29 cellular contexts compared by ENCODE assay signal in the genomic region with DNA sequence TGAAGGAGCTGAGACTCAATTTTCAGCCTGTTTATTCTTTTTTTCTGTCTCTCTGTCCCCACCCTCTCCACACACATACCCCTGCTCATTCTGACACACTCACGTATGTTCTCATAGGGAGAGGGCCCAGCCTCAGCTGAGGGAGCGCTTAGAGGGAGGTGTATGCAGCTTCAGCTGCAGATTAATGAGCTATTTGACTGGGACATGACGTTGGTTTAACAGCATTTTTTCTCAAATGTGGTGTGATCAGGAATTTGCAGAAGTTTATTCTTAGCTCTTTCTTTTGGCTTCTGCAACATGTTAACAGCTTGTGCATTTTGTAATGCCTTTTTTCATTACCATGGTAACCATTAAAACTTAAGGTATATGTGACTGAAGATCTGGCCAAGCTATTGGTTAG.
A peak's percentile ranks its signal among the peaks of the same experiment; 100 is the strongest.
DNase-seq lines count a peak whose midpoint lies in the region; ATAC-seq and TF ChIP-seq lines count a peak whose summit lies in the region.
"Had no signal": no experiment of that assay in that cellular context is flagged by ENCODE, and none has a peak within 500 bp of the region (broad histone marks: within the 10 kb centered on the region; RNA-seq: fewer than 3 reads in every experiment).

No MANE protein-coding gene starts in this region.

- no peak for TF ChIP-seq EP300 in neural cell (conservative IDR thresholded peaks at IDR 0.05; ENCODE audit: poor library complexity, severe bottlenecking)

- no peak for TF ChIP-seq CTCF in AG10803 (conservative IDR thresholded peaks at IDR 0.05; ENCODE audit: low read length)
- TF ChIP-seq CTCF in OCI-LY3 (IDR thresholded peaks at IDR 0.05; ENCODE audit: low read depth, low read length) = no peak
- TF ChIP-seq CTCF in neural cell (IDR thresholded peaks at IDR 0.05; ENCODE audit: poor library complexity, severe bottlenecking) = no peak

- no peaks in the 10 kb centered on the region for H3K27me3 ChIP-seq in OCI-LY3 (ENCODE audit: low read depth, low read length)
- no peaks in the 10 kb centered on the region for H3K27me3 ChIP-seq in neural cell (ENCODE audit: insufficient read depth, low read depth, low read length)
- no peaks in the 10 kb centered on the region for H3K27me3 ChIP-seq in naive thymus-derived CD4-positive, alpha-beta T cell (ENCODE audit: control insufficient read depth in 2 of 2, insufficient read depth in 2 of 2, low read length in 2 of 2)
- H3K27me3 ChIP-seq: cardiac muscle cell had no signal

- H3K9me2 ChIP-seq in neural cell (ENCODE audit: insufficient read depth, low read length) = no peaks in the 10 kb centered on the region

- no peak for TF ChIP-seq RAD21 in neural cell (conservative IDR thresholded peaks at IDR 0.05)

- intact Hi-C loops in naive thymus-derived CD4-positive, alpha-beta T cell (cut with micrococcal nuclease) = no loop called here

- CTCF ChIA-PET in naive thymus-derived CD4-positive, alpha-beta T cell (lab: Charles Lee) = no interaction called here

- peaks cover 9% of the 10 kb centered on the region for H3K4me1 ChIP-seq in OCI-LY3 (ENCODE audit: low read length)
- H3K4me1 ChIP-seq in naive thymus-derived CD4-positive, alpha-beta T cell (ENCODE audit: control insufficient read depth in 2 of 2, insufficient read depth in 2 of 2, low read length in 2 of 2) = no peaks in the 10 kb centered on the region
- H3K4me1 ChIP-seq: A549 had no signal

- H2AFZ ChIP-seq in OCI-LY3 (ENCODE audit: low read depth, low read length) = 0 out of 2 replicates have a peak overlapping the region, but pooled peaks have one; percentile 8
- H2AFZ ChIP-seq in neural cell (ENCODE audit: low read depth, low read length) = no peak overlapping the region

- H3K9me3 ChIP-seq in OCI-LY3 (ENCODE audit: insufficient read depth, low read length) (no peaks in the 10 kb centered on the region), neural cell (ENCODE audit: low read length) (no peaks in the 10 kb centered on the region)
- H3K9me3 ChIP-seq in naive thymus-derived CD4-positive, alpha-beta T cell (ENCODE audit: control insufficient read depth in 2 of 3, low read length in 3 of 3) = peaks cover 0 to 3% (median 0%) of the 10 kb centered on the region in 3 experiments
- H3K9me3 ChIP-seq: A549 had no signal

- no peak overlapping the region for H3K27ac Mint-ChIP-seq in naive thymus-derived CD4-positive, alpha-beta T cell
- H3K27ac Mint-ChIP-seq: activated CD4-positive, alpha-beta memory T cell treated with anti-CD3 and anti-CD28 coated beads, Interleukin-2, amount 10 ng/mL, durations not matched to agents 7 days and 5 days; activated naive CD4-positive, alpha-beta T cell treated with anti-CD3 and anti-CD28 coated beads, Interleukin-2, amount 10 ng/mL, durations not matched to agents 7 days and 5 days; activated T-helper 1 cell treated with anti-CD3 and anti-CD28 coated beads, Interleukin-12 subunit alpha, Interleukin-12 subunit beta, Interleukin-2, Interleukin-4 antibody, amounts not matched to agents 30 ng/mL and 10 ng/mL and 1 ng/mL, durations not matched to agents 14 hours and 24 hours and 36 hours; CD8-positive, alpha-beta memory T cell; effector memory CD8-positive, alpha-beta T cell; natural killer cell treated with Interleukin-12 subunit alpha and Interleukin-12 subunit beta and Interleukin-15 and Interleukin-18, amount 100 ng/mL, for 72 hours had no signal

- no peak overlapping the region for H3K27ac ChIP-seq in OCI-LY3 (ENCODE audit: low read length)
- peak overlapping the region; percentile 34 for H3K27ac ChIP-seq in cingulate gyrus (ENCODE audit: low read depth, low read length)
- H3K27ac ChIP-seq in neural cell (ENCODE audit: low read length) = peak overlapping the region; percentile 14
- H3K27ac ChIP-seq in naive thymus-derived CD4-positive, alpha-beta T cell (ENCODE audit: low read depth, low read length) = no peak overlapping the region
- H3K27ac ChIP-seq: A549, cardiac muscle cell, skin epidermis had no signal

- H3K4me2 ChIP-seq in OCI-LY3 (ENCODE audit: low read length) (no peak overlapping the region), neural cell (ENCODE audit: low read length) (no peak overlapping the region)
- H3K4me2 ChIP-seq: A549 had no signal

- DNase-seq in AG10803 (ENCODE audit: low read depth) (peak; percentile 61), HCEC 1CT (no peak), NOMO-1 treated with dmso at 0.1 percent for 144 hours (lab: John Stamatoyannopoulos, UW; ENCODE audit: unreplicated experiment) (no peak), pons (ENCODE audit: low spot score) (no peak)
- no peak for DNase-seq in naive thymus-derived CD4-positive, alpha-beta T cell
- DNase-seq: activated CD4-positive, alpha-beta memory T cell treated with anti-CD3 and anti-CD28 coated beads, Interleukin-2, amount 10 ng/mL, durations not matched to agents 7 days and 5 days; activated CD4-positive, CD25-positive, alpha-beta regulatory T cell treated with anti-CD3 and anti-CD28 coated beads, Interleukin-2, amount 50 U/mL, for 72 hours; activated CD8-positive, alpha-beta memory T cell treated with anti-CD3 and anti-CD28 coated beads, Interleukin-2, amount 50 U/mL, for 4 hours; activated naive CD4-positive, alpha-beta T cell treated with anti-CD3 and anti-CD28 coated beads, Interleukin-2, amount 10 ng/mL, durations not matched to agents 7 days and 5 days; CD8-positive, alpha-beta memory T cell; DMS 273 treated with DMSO at 0.1 percent for 48 hours; effector memory CD8-positive, alpha-beta T cell; KG1; NCI-H1092 treated with DMSO at 0.1 percent for 48 hours; NCI-H2029; NCI-H226; Right ventricle myocardium superior; stimulated activated naive CD4-positive, alpha-beta T cell; T-helper 2 cell had no signal

- no peaks in the 10 kb centered on the region for H3K36me3 ChIP-seq in OCI-LY3 (replicated peaks; ENCODE audit: low read depth, low read length)
- no peaks in the 10 kb centered on the region for H3K36me3 ChIP-seq in neural cell (ENCODE audit: insufficient read depth, low read length)
- H3K36me3 ChIP-seq in naive thymus-derived CD4-positive, alpha-beta T cell (ENCODE audit: control insufficient read depth in 2 of 3, insufficient read depth in 3 of 3, low read length in 3 of 3) = no peaks in the 10 kb centered on the region
- H3K36me3 ChIP-seq: cardiac muscle cell had no signal

- H4K20me1 ChIP-seq in OCI-LY3 (ENCODE audit: insufficient read depth, low read length) (no peaks in the 10 kb centered on the region), neural cell (ENCODE audit: insufficient read depth) (no peaks in the 10 kb centered on the region)

- peaks cover 0 to 3% (median 0%) of the 10 kb centered on the region in 5 donors for H3K36me3 Mint-ChIP-seq in naive thymus-derived CD4-positive, alpha-beta T cell
- H3K36me3 Mint-ChIP-seq: activated naive CD4-positive, alpha-beta T cell treated with anti-CD3 and anti-CD28 coated beads, Interleukin-2, amount 10 ng/mL, durations not matched to agents 7 days and 5 days; CD8-positive, alpha-beta memory T cell had no signal

- H3K4me3 ChIP-seq in AG10803 (ENCODE audit: low read length) (no peak overlapping the region), OCI-LY3 (ENCODE audit: low read length) (no peak overlapping the region), neural cell (ENCODE audit: low read length) (no peak overlapping the region)
- H3K4me3 ChIP-seq in naive thymus-derived CD4-positive, alpha-beta T cell (ENCODE audit: low read length) = no peak overlapping the region
- H3K4me3 ChIP-seq: A549, cardiac muscle cell, lung, skin epidermis had no signal

- H3K9ac ChIP-seq in OCI-LY3 (ENCODE audit: low read length) = no peak overlapping the region
- no peak overlapping the region for H3K9ac ChIP-seq in neural cell (ENCODE audit: low read length)

- no peak for ATAC-seq in naive thymus-derived CD4-positive, alpha-beta T cell
- ATAC-seq: A549; effector memory CD8-positive, alpha-beta T cell; natural killer cell treated with Interleukin-12 subunit alpha and Interleukin-12 subunit beta and Interleukin-15 and Interleukin-18, amount 100 ng/mL, for 72 hours; Panc1 had no signal

- no peaks in the 10 kb centered on the region for H3K4me1 Mint-ChIP-seq in naive thymus-derived CD4-positive, alpha-beta T cell
- H3K4me1 Mint-ChIP-seq: activated CD4-positive, alpha-beta memory T cell treated with anti-CD3 and anti-CD28 coated beads, Interleukin-2, amount 10 ng/mL, durations not matched to agents 7 days and 5 days; activated naive CD4-positive, alpha-beta T cell treated with anti-CD3 and anti-CD28 coated beads, Interleukin-2, amount 10 ng/mL, durations not matched to agents 7 days and 5 days; CD8-positive, alpha-beta memory T cell had no signal

- peaks cover 0 to 30% (median 6%) of the 10 kb centered on the region in 11 donors for H3K9me3 Mint-ChIP-seq in naive thymus-derived CD4-positive, alpha-beta T cell
- H3K9me3 Mint-ChIP-seq: activated T-helper 1 cell treated with anti-CD3 and anti-CD28 coated beads, Interleukin-12 subunit alpha, Interleukin-12 subunit beta, Interleukin-2, Interleukin-4 antibody, amounts not matched to agents 30 ng/mL and 10 ng/mL and 1 ng/mL, durations not matched to agents 14 hours and 24 hours and 36 hours had no signal

- no peak overlapping the region for H3K4me3 Mint-ChIP-seq in naive thymus-derived CD4-positive, alpha-beta T cell
- H3K4me3 Mint-ChIP-seq: activated CD4-positive, alpha-beta memory T cell treated with anti-CD3 and anti-CD28 coated beads, Interleukin-2, amount 10 ng/mL, durations not matched to agents 7 days and 5 days; activated naive CD4-positive, alpha-beta T cell treated with anti-CD3 and anti-CD28 coated beads, Interleukin-2, amount 10 ng/mL, durations not matched to agents 7 days and 5 days; activated T-helper 1 cell treated with anti-CD3 and anti-CD28 coated beads, Interleukin-12 subunit alpha, Interleukin-12 subunit beta, Interleukin-2, Interleukin-4 antibody, amounts not matched to agents 30 ng/mL and 10 ng/mL and 1 ng/mL, durations not matched to agents 14 hours and 24 hours and 36 hours; CD8-positive, alpha-beta memory T cell; effector memory CD8-positive, alpha-beta T cell; natural killer cell treated with Interleukin-12 subunit alpha and Interleukin-12 subunit beta and Interleukin-15 and Interleukin-18, amount 100 ng/mL, for 72 hours had no signal

- POLR2A ChIA-PET in naive thymus-derived CD4-positive, alpha-beta T cell (lab: Charles Lee) = no interaction called here

- no peaks in the 10 kb centered on the region for H3F3A ChIP-seq in neural cell (ENCODE audit: insufficient read depth, low read length, poor library complexity, severe bottlenecking)

- no peaks in the 10 kb centered on the region for H3K79me2 ChIP-seq in OCI-LY3 (ENCODE audit: low read length)
- H3K79me2 ChIP-seq in neural cell (replicated peaks; ENCODE audit: insufficient read depth, low read length) = no peaks in the 10 kb centered on the region

- H3K27me3 Mint-ChIP-seq in naive thymus-derived CD4-positive, alpha-beta T cell = no peaks in the 10 kb centered on the region
- H3K27me3 Mint-ChIP-seq: activated CD4-positive, alpha-beta memory T cell treated with anti-CD3 and anti-CD28 coated beads, Interleukin-2, amount 10 ng/mL, durations not matched to agents 7 days and 5 days; activated naive CD4-positive, alpha-beta T cell treated with anti-CD3 and anti-CD28 coated beads, Interleukin-2, amount 10 ng/mL, durations not matched to agents 7 days and 5 days; CD8-positive, alpha-beta memory T cell; effector memory CD8-positive, alpha-beta T cell; natural killer cell treated with Interleukin-12 subunit alpha and Interleukin-12 subunit beta and Interleukin-15 and Interleukin-18, amount 100 ng/mL, for 72 hours had no signal

TF ChIP-seq in neural cell, 6 proteins besides CTCF, POLR2A, EP300 and RAD21:
- TF ChIP-seq TAF1 (IDR thresholded peaks at IDR 0.05; ENCODE audit: low read depth) = no peak

Comparison
In these comparisons a context has a peak if more than half of its experiments do, and no peak if none do; other contexts are left out.
1. H3K27ac ChIP-seq: peak in cingulate gyrus (single experiment) and neural cell (single experiment); none in OCI-LY3 (single experiment) and naive thymus-derived CD4-positive, alpha-beta T cell (single experiment).